Comparison of ENCODE assay signal across 1 cellular context in genomic region chr9:105782561-105783494, GRCh38.
TF ChIP-seq lines count a peak whose summit lies in the region.

No MANE protein-coding gene starts in this region.

TF ChIP-seq in HEK293, 187 proteins besides CTCF, POLR2A, EP300 and RAD21 (continued from another document):
- TF ChIP-seq ZBTB26 (tag by site-specific recombination; optimal IDR thresholded peaks at IDR 0.05): peak; percentile 38
- TF ChIP-seq ZNF133 (tag by site-specific recombination; IDR thresholded peaks at IDR 0.05): peak; percentile 84
